Comparison of ENCODE assay signal across 26 cellular contexts in the genomic region with DNA sequence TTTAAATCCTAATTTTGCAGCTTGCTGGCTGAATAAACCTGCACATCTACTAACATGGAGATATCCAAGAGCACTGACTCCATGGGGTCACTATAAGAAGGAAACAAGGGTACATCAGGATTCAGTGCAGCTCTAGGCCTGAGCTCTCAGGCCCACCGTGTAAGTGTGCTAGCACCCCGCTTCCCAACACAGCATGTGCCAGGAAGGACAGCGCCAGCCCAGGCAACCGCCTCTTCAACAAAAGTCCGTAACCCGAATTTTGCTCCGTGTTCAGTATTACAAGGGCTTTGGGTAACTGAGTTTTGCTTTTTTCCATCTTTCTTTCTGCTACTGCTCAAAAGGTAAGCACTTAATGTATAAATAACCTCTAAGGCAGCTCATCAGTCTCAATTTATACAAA.
A peak's percentile ranks its signal among the peaks of the same experiment; 100 is the strongest.
DNase-seq lines count a peak whose midpoint lies in the region; ATAC-seq and TF ChIP-seq lines count a peak whose summit lies in the region.
"Had no signal": no experiment of that assay in that cellular context is flagged by ENCODE, and none has a peak within 500 bp of the region (broad histone marks: within the 10 kb centered on the region; RNA-seq: fewer than 3 reads in every experiment).

No MANE protein-coding gene starts in this region.

- WGBS in GM23248 (ENCODE audit: low coverage in 1 of 2, low lambda C conversion rate in 2 of 2, missing lambda C conversion rate in 2 of 2), 2 experiments: 93 to 95% methylated on average over 7 of the region's 7 CpGs

- H3K9me3 ChIP-seq in GM23248 (ENCODE audit: low read depth) (no peaks in the 10 kb centered on the region), right atrium auricular region (no peaks in the 10 kb centered on the region), gastrocnemius medialis (no peaks in the 10 kb centered on the region)
- H3K9me3 ChIP-seq: lower lobe of right lung, thoracic aorta had no signal

- no peaks in the 10 kb centered on the region for H4K20me1 ChIP-seq in GM23248 (ENCODE audit: insufficient read depth)

- H3K36me3 ChIP-seq in GM23248 (ENCODE audit: low read depth) (no peaks in the 10 kb centered on the region), right atrium auricular region (peaks cover 65% of the 10 kb centered on the region), gastrocnemius medialis (peaks cover 0 to 6% of the 10 kb centered on the region in 2 donors)

- peaks cover 4% of the 10 kb centered on the region for H3K4me1 Mint-ChIP-seq in activated T-helper 17 cell treated with anti-CD3 and anti-CD28 coated beads, Interleukin-2, amount 50 U/mL, for 72 hours

- intact Hi-C loops in gastrocnemius medialis (cut with DNase I; ENCODE audit: low total_unique reads): no loop called here

- DNase-seq in GM23248 (no peak), right atrium auricular region (ENCODE audit: low spot score) (no peak), gastrocnemius medialis (peak in 1 of 2 donors; percentile 6), SHP77 treated with DMSO at 0.1 percent for 48 hours (lab: John Stamatoyannopoulos, UW) (no peak), KG1 (lab: John Stamatoyannopoulos, UW) (no peak)
- DNase-seq: activated B cell treated with CpG ODN at 0.5 μM for 24 hours; activated CD4-positive, alpha-beta T cell treated with anti-CD3 and anti-CD28 coated beads, Interleukin-2, amount 50 U/mL, for 4 hours; activated gamma-delta T cell treated with Interleukin-2 at 50 U/mL for 16 hours; Calu3; effector CD8-positive, alpha-beta T cell; foreskin keratinocyte; hippocampal formation; immature natural killer cell; lower lobe of right lung; NCI-H1105 treated with DMSO at 0.1 percent for 48 hours; NCI-H2029; NCI-H2227 treated with DMSO at 0.1 percent for 48 hours; NCI-H748 treated with DMSO at 0.1 percent for 48 hours; small intestine; stimulated activated CD4-positive, alpha-beta T cell treated with anti-CD3 and anti-CD28 coated beads, Interleukin-1b, Interleukin-23, amount 100 ng/mL, for 48 hours; T1000 had no signal

- in situ Hi-C loops in GM23248 (cut with MboI) (no loop called here), gastrocnemius medialis (cut with MboI; ENCODE audit: low sequenced_read_pairs in 4 of 4) (no loop called here)

- H3K4me3 ChIP-seq in GM23248 (no peak overlapping the region), right atrium auricular region (no peak overlapping the region), gastrocnemius medialis (no peak overlapping the region)
- H3K4me3 ChIP-seq: lower lobe of right lung, thoracic aorta had no signal

- no peaks in the 10 kb centered on the region for H3K27me3 ChIP-seq in GM23248 (replicated peaks; ENCODE audit: insufficient read depth)
- H3K27me3 ChIP-seq in right atrium auricular region: no peaks in the 10 kb centered on the region
- no peaks in the 10 kb centered on the region for H3K27me3 ChIP-seq in gastrocnemius medialis
- H3K27me3 ChIP-seq: foreskin keratinocyte had no signal

- H3K27me3 Mint-ChIP-seq in activated T-helper 17 cell treated with anti-CD3 and anti-CD28 coated beads, Interleukin-2, amount 50 U/mL, for 72 hours: no peaks in the 10 kb centered on the region
- H3K27me3 Mint-ChIP-seq: activated B cell treated with CpG ODN at 0.5 μM for 24 hours, progenitor cell of endocrine pancreas had no signal

- TF ChIP-seq CTCF in right atrium auricular region (IDR thresholded peaks at IDR 0.05): no peak
- TF ChIP-seq CTCF in gastrocnemius medialis (IDR thresholded peaks at IDR 0.05 in 4 of 5, conservative IDR thresholded peaks at IDR 0.05 in 1 of 5): no peak

- no peaks in the 10 kb centered on the region for H3K79me2 ChIP-seq in GM23248 (ENCODE audit: insufficient read depth)

- H3K9me3 Mint-ChIP-seq in activated T-helper 17 cell treated with anti-CD3 and anti-CD28 coated beads, Interleukin-2, amount 50 U/mL, for 72 hours: no peaks in the 10 kb centered on the region
- H3K9me3 Mint-ChIP-seq: activated B cell treated with CpG ODN at 0.5 μM for 24 hours, immature natural killer cell had no signal

- H3K4me2 ChIP-seq in GM23248 (ENCODE audit: unreplicated experiment): no peak overlapping the region

- H3K4me3 Mint-ChIP-seq in activated T-helper 17 cell treated with anti-CD3 and anti-CD28 coated beads, Interleukin-2, amount 50 U/mL, for 72 hours: no peak overlapping the region
- H3K4me3 Mint-ChIP-seq: activated B cell treated with CpG ODN at 0.5 μM for 24 hours, immature natural killer cell had no signal

- ATAC-seq in activated T-helper 17 cell treated with anti-CD3 and anti-CD28 coated beads, Interleukin-2, amount 50 U/mL, for 72 hours (replicated peaks): no peak
- ATAC-seq in gastrocnemius medialis: no peak
- ATAC-seq in GM21825 (IDR thresholded peaks at IDR 0.05; ENCODE audit: unreplicated experiment): no peak
- ATAC-seq: foreskin keratinocyte, lower lobe of right lung had no signal

- H3K9ac ChIP-seq in GM23248: no peak overlapping the region

- H3K9me2 ChIP-seq in GM23248 (ENCODE audit: insufficient read depth): no peaks in the 10 kb centered on the region

- H3K27ac Mint-ChIP-seq in activated T-helper 17 cell treated with anti-CD3 and anti-CD28 coated beads, Interleukin-2, amount 50 U/mL, for 72 hours: peak overlapping the region; percentile 74
- H3K27ac Mint-ChIP-seq: activated B cell treated with CpG ODN at 0.5 μM for 24 hours, progenitor cell of endocrine pancreas had no signal

- peaks cover 11% of the 10 kb centered on the region for H3F3A ChIP-seq in GM23248 (ENCODE audit: insufficient read depth)

- peaks cover 100% of the 10 kb centered on the region for H3K36me3 Mint-ChIP-seq in activated T-helper 17 cell treated with anti-CD3 and anti-CD28 coated beads, Interleukin-2, amount 50 U/mL, for 72 hours (ENCODE audit: low read depth)

- peak overlapping the region; percentile 26; the same call in 1 of the 2 replicates for H2AFZ ChIP-seq in GM23248

- H3K4me1 ChIP-seq in GM23248 (ENCODE audit: insufficient read depth) (peaks cover 31% of the 10 kb centered on the region), right atrium auricular region (peaks cover 0 to 95% of the 10 kb centered on the region in 2 donors), gastrocnemius medialis (peaks cover 53 to 65% of the 10 kb centered on the region in 2 donors)
- H3K4me1 ChIP-seq: foreskin keratinocyte, lower lobe of right lung had no signal

- peak overlapping the region; percentile 2; the same call in 1 of the 2 replicates for H3K27ac ChIP-seq in GM23248
- peak overlapping the region; percentile 80 to 91 for H3K27ac ChIP-seq in right atrium auricular region
- peak overlapping the region; percentile 70 to 91 (median 78) for H3K27ac ChIP-seq in gastrocnemius medialis
- H3K27ac ChIP-seq: C4-2B, foreskin keratinocyte, lower lobe of right lung, thoracic aorta had no signal

- no peak for TF ChIP-seq POLR2A in gastrocnemius medialis (IDR thresholded peaks at IDR 0.05)

Comparison
In these comparisons a context has a peak if more than half of its experiments do, and no peak if none do; other contexts are left out.
1. H3K27ac ChIP-seq: peak in every context shown above with its lines; median percentile 86 in right atrium auricular region; 78 in gastrocnemius medialis; 2 in GM23248.